In the genomic region with DNA sequence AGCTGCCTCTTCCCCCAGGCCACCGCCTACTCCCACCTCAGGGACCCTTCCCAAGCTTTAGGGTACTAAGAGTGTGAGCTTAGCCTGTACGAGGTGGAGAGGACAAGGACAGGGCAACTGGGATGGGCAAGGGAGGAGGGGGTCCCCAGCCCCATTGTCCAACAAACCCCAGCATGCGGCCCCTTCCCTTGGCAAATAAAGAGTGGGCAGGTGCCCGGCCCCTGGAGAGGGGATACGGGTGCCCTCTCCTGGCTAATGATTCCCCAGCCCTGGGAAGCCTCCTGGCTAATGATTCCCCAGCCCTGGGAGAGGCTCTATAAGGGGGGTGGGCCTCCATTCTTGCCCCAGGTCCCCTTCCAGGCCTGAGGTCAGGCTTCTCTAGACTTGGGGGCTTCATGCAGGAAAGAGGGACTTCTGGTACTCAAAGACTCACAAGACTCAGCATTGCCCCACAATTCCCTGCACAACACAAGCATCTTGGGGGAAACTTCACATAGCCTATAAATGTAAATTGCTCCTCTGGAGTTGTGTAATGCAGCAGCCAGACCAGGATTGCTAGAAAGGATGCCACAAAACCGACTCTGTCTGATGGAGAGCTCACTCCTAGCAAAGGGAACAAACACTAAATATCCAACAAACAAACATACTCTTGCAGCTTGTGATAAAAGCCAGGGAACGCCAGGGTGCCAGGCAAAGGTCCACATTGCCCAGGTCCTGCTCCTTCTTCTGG, we compare ENCODE assay signal across 20 cellular contexts. TPM values are rescaled to one million over a fixed set of nuclear protein-coding genes. Genes with fewer than 3 reads are reported as not detected.
A peak's percentile ranks its signal among the peaks of the same experiment; 100 is the strongest.
DNase-seq lines count a peak whose midpoint lies in the region; ATAC-seq and TF ChIP-seq lines count a peak whose summit lies in the region.
"Had no signal": no experiment of that assay in that cellular context is flagged by ENCODE, and none has a peak within 500 bp of the region (broad histone marks: within the 10 kb centered on the region; RNA-seq: fewer than 3 reads in every experiment).

No MANE protein-coding gene starts in this region.

- no peak overlapping the region for H4K91ac ChIP-seq in neuronal stem cell (ENCODE audit: low read depth, low read length, poor library complexity)

- H2AFZ ChIP-seq in neuronal stem cell (ENCODE audit: low read length) = no peak overlapping the region

- H4K8ac ChIP-seq in neuronal stem cell (ENCODE audit: low read depth, low read length) = no peak overlapping the region

- intact Hi-C loops in vagina (cut with DNase I) = no loop called here

- no peak for DNase-seq in GM06990 (ENCODE audit: extremely low read depth, insufficient read length)
- DNase-seq in NCI-H69 (lab: John Stamatoyannopoulos, UW) = peak; percentile 62
- peak; percentile 65 for DNase-seq in left kidney (ENCODE audit: low read depth, low spot score)
- no peak for DNase-seq in neuronal stem cell (ENCODE audit: low spot score)
- DNase-seq in LoVo (ENCODE audit: low spot score) = no peak
- DNase-seq in vagina (ENCODE audit: extremely low spot score in 2 of 2) = no peak
- DNase-seq in nucleus accumbens (lab: John Stamatoyannopoulos, UW) = no peak
- DNase-seq: DMS153, MG63, NCI-H1092 treated with DMSO at 0.1 percent for 48 hours, NCI-H1694, NCI-H345, NCI-H526 treated with DMSO at 0.1 percent for 48 hours, SHP77 had no signal

- no peak overlapping the region for H2BK12ac ChIP-seq in neuronal stem cell (ENCODE audit: low read length)

- H3K14ac ChIP-seq in neuronal stem cell (ENCODE audit: low read length) = no peak overlapping the region

- H3K4me3 ChIP-seq in GM06990 (replicated peaks; ENCODE audit: low read depth, low read length) (no peak overlapping the region), neuronal stem cell (ENCODE audit: low read length in 2 of 2) (no peak overlapping the region), vagina (no peak overlapping the region)
- H3K4me3 ChIP-seq: BLaER1, MG63 had no signal

- H3K36me3 ChIP-seq in GM06990 (ENCODE audit: control insufficient read depth, insufficient read depth, low read length) (no peaks in the 10 kb centered on the region), neuronal stem cell (replicated peaks in 1 of 2; ENCODE audit: control insufficient read depth in 2 of 2, insufficient read depth in 2 of 2, low read length in 2 of 2) (no peaks in the 10 kb centered on the region), vagina (no peaks in the 10 kb centered on the region)
- H3K36me3 ChIP-seq: BLaER1, MG63 had no signal

- H3K27me3 ChIP-seq in GM06990 (replicated peaks; ENCODE audit: control insufficient read depth, insufficient read depth, low read length) = no peaks in the 10 kb centered on the region
- peaks cover 0 to 40% (median 0%) of the 10 kb centered on the region in 3 experiments for H3K27me3 ChIP-seq in neuronal stem cell (ENCODE audit: control insufficient read depth in 3 of 3, insufficient read depth in 3 of 3, low read depth in 1 of 3, low read length in 3 of 3)
- no peaks in the 10 kb centered on the region for H3K27me3 ChIP-seq in vagina
- H3K27me3 ChIP-seq: BLaER1, MG63 had no signal

- no peak for TF ChIP-seq POLR2A in vagina (IDR thresholded peaks at IDR 0.05)

- no peak overlapping the region for H2BK120ac ChIP-seq in neuronal stem cell (ENCODE audit: low read depth, low read length)

- H3K18ac ChIP-seq in neuronal stem cell (ENCODE audit: low read length) = peak overlapping the region; percentile 1

- H3K9ac ChIP-seq in neuronal stem cell (ENCODE audit: low read depth, low read length, poor library complexity) = no peak overlapping the region
- H3K9ac ChIP-seq: BLaER1, KMS-11 had no signal

- H3K27ac ChIP-seq in neuronal stem cell (replicated peaks; ENCODE audit: low read length) (no peak overlapping the region), vagina (no peak overlapping the region)
- H3K27ac ChIP-seq: BLaER1, KMS-11 had no signal

- H3K79me1 ChIP-seq in neuronal stem cell (ENCODE audit: low read depth, low read length) = peaks cover 3% of the 10 kb centered on the region

- no peak overlapping the region for H3K4ac ChIP-seq in neuronal stem cell (ENCODE audit: low read length)

- no peak overlapping the region for H2BK5ac ChIP-seq in neuronal stem cell (ENCODE audit: low read length)

- H3K9me3 ChIP-seq in neuronal stem cell (replicated peaks in 1 of 2; ENCODE audit: control insufficient read depth in 2 of 2, insufficient read depth in 1 of 2, low read depth in 1 of 2, low read length in 2 of 2) (no peaks in the 10 kb centered on the region), vagina (no peaks in the 10 kb centered on the region)
- H3K9me3 ChIP-seq: BLaER1, MG63 had no signal

- H2AK5ac ChIP-seq in neuronal stem cell (ENCODE audit: low read depth, low read length) = no peak overlapping the region

- WGBS in neuronal stem cell (ENCODE audit: extremely low coverage in 2 of 2, insufficient read length in 2 of 2, insufficient replicate concordance in 1 of 2), 2 donors = no CpG with 5 or more reads among the region's 7 CpGs

- H3K23ac ChIP-seq in neuronal stem cell (ENCODE audit: low read depth, low read length, poor library complexity) = no peak overlapping the region

- no peak for ATAC-seq in GM19328 (IDR thresholded peaks at IDR 0.05; ENCODE audit: unreplicated experiment)
- ATAC-seq: SK-N-SH treated with all-trans-retinoic acid at 6 μM for 48 hours had no signal

- H3K4me2 ChIP-seq in neuronal stem cell (ENCODE audit: insufficient read depth, low read length, poor library complexity, severe bottlenecking) = no peak overlapping the region
- H3K4me2 ChIP-seq: KMS-11 had no signal

- H3K4me1 ChIP-seq in neuronal stem cell (ENCODE audit: control insufficient read depth in 2 of 2, insufficient read depth in 1 of 2, low read depth in 1 of 2, low read length in 2 of 2) (no peaks in the 10 kb centered on the region), vagina (no peaks in the 10 kb centered on the region)

- no peak overlapping the region for H2BK15ac ChIP-seq in neuronal stem cell (ENCODE audit: low read length)

- peak; percentile 15 for TF ChIP-seq CTCF in GM06990 (IDR thresholded peaks at IDR 0.05; ENCODE audit: insufficient read depth, low read length, poor library complexity, severe bottlenecking)
- TF ChIP-seq CTCF in vagina (IDR thresholded peaks at IDR 0.05) = no peak

RNA-seq across cellular contexts. Expression of gene SLC13A2, which starts 14.9 kb away (rescaled TPM):
- not detected for polyA plus RNA-seq in neuronal stem cell (2013, experiment 1 of 2)
- polyA plus RNA-seq in neuronal stem cell (2013, experiment 2 of 2) = not detected
- total RNA-seq in vagina = not detected
- total RNA-seq: CD8-positive, alpha-beta memory T cell; H4 had no signal
- polyA plus RNA-seq: CD8-positive, alpha-beta memory T cell had no signal

RNA-seq across cellular contexts. Expression of gene FOXN1, which starts 17.8 kb away (rescaled TPM):
- not detected for polyA plus RNA-seq in neuronal stem cell (2013, experiment 1 of 2)
- polyA plus RNA-seq in neuronal stem cell (2013, experiment 2 of 2) = not detected
- total RNA-seq in vagina = 3.4 TPM
- total RNA-seq: CD8-positive, alpha-beta memory T cell; H4 had no signal
- polyA plus RNA-seq: CD8-positive, alpha-beta memory T cell had no signal

Comparison
In these comparisons a context has a peak if more than half of its experiments do, and no peak if none do; other contexts are left out.
1. DNase-seq: peak in NCI-H69 (single experiment) and left kidney (single experiment); none in GM06990 (single experiment), neuronal stem cell (single experiment), LoVo (single experiment), vagina (0 of 2) and nucleus accumbens (0 of 56).